In the genomic region with DNA sequence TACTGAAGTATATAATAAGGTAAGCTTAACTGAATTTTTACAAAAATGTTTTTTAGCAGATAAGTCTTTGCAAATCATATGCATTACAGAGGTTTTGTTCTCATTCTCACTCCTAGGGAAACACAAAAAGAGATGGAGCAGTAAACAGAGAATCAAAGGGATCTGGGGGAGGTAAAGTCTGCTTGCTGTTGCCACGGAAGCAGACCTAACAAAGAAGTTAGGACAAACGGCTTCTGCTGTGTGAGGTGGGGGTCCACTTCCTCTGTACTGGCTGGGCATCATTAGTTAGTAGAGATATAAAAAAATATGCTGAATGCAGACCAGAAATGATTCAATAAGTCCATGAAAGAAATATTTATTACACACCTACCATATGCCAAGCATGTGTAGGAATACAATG, we compare ENCODE assay signal across 26 cellular contexts. TPM values are rescaled to one million over a fixed set of nuclear protein-coding genes. Genes with fewer than 3 reads are reported as not detected.
"Had no signal": no experiment of that assay in that cellular context is flagged by ENCODE, and none has a peak within 500 bp of the region (broad histone marks: within the 10 kb centered on the region; RNA-seq: fewer than 3 reads in every experiment).

No MANE protein-coding gene starts in this region.

- H3K36me3 ChIP-seq: adrenal gland, breast epithelium had no signal

- H3K27me3 ChIP-seq: adrenal gland, breast epithelium had no signal

- H3K4me3 Mint-ChIP-seq: activated CD8-positive, alpha-beta T cell treated with anti-CD3 and anti-CD28 coated beads, Interleukin-2, amount 10 ng/mL, durations not matched to agents 7 days and 5 days; activated naive CD8-positive, alpha-beta T cell treated with anti-CD3 and anti-CD28 coated beads, Interleukin-2, amount 10 ng/mL, durations not matched to agents 7 days and 5 days had no signal

- H3K4me1 ChIP-seq: adrenal gland, breast epithelium had no signal

- H3K36me3 Mint-ChIP-seq: activated naive CD8-positive, alpha-beta T cell treated with anti-CD3 and anti-CD28 coated beads, Interleukin-2, amount 10 ng/mL, durations not matched to agents 7 days and 5 days had no signal

- DNase-seq: activated CD4-positive, alpha-beta T cell treated with anti-CD3 and anti-CD28 coated beads for 48 hours; activated CD4-positive, alpha-beta T cell treated with anti-CD3 and anti-CD28 coated beads, Interleukin-2, amount 50 U/mL, for 4 hours; activated CD4-positive, CD25-positive, alpha-beta regulatory T cell treated with anti-CD3 and anti-CD28 coated beads, Interleukin-2, amount 50 U/mL, for 72 hours; activated CD8-positive, alpha-beta memory T cell treated with anti-CD3 and anti-CD28 coated beads, Interleukin-2, amount 50 U/mL, for 48 hours; activated CD8-positive, alpha-beta T cell treated with anti-CD3 and anti-CD28 coated beads, Interleukin-2, amount 10 ng/mL, durations not matched to agents 7 days and 5 days; activated naive CD4-positive, alpha-beta T cell treated with anti-CD3 and anti-CD28 coated beads, Interleukin-2, amount 50 U/mL, for 16 hours; activated naive CD8-positive, alpha-beta T cell treated with anti-CD3 and anti-CD28 coated beads, Interleukin-2, amount 10 ng/mL, durations not matched to agents 7 days and 5 days; activated T-cell treated with anti-CD3 and anti-CD28 coated beads, Interleukin-2, amount 50 U/mL, for 1 hour; adrenal gland; anterior cingulate cortex; central memory CD4-positive, alpha-beta T cell; Karpas-422; NCI-H1105 treated with DMSO at 0.1 percent for 48 hours; NCI-H1436 treated with DMSO at 0.1 percent for 48 hours; NCI-H187; NCI-H2081; NCI-H2171 treated with DMSO at 0.1 percent for 48 hours; NCI-H226; NCI-H526; NK-92 treated with Interleukin-12 subunit alpha and Interleukin-12 subunit beta, amount 100 ng/mL, for 24 hours; PC-3; SIG-M5; T-helper 1 cell had no signal

- H3K4me3 ChIP-seq: adrenal gland, breast epithelium, K562 had no signal

- H3K9me3 ChIP-seq: adrenal gland, breast epithelium had no signal

- H3K9me3 Mint-ChIP-seq: activated naive CD8-positive, alpha-beta T cell treated with anti-CD3 and anti-CD28 coated beads, Interleukin-2, amount 10 ng/mL, durations not matched to agents 7 days and 5 days had no signal

- H3K27ac ChIP-seq: adrenal gland, breast epithelium had no signal

- H3K27ac Mint-ChIP-seq: activated CD8-positive, alpha-beta T cell treated with anti-CD3 and anti-CD28 coated beads, Interleukin-2, amount 10 ng/mL, durations not matched to agents 7 days and 5 days; activated naive CD8-positive, alpha-beta T cell treated with anti-CD3 and anti-CD28 coated beads, Interleukin-2, amount 10 ng/mL, durations not matched to agents 7 days and 5 days had no signal

RNA-seq across cellular contexts. Expression of gene GJA5, which starts 34.2 kb away (rescaled TPM):
- total RNA-seq: activated CD8-positive, alpha-beta T cell treated with anti-CD3 and anti-CD28 coated beads, Interleukin-2, amount 10 ng/mL, durations not matched to agents 7 days and 5 days; activated naive CD8-positive, alpha-beta T cell treated with anti-CD3 and anti-CD28 coated beads, Interleukin-2, amount 10 ng/mL, durations not matched to agents 7 days and 5 days; T-helper 2 cell treated with Interferon-gamma antibody and Interleukin-4, amounts not matched to agents 100 ng/mL and 5 ng/mL, for 36 hours had no signal
